Comparison of ENCODE assay signal across 8 cellular contexts in genomic region chr10:104268691-104269645, GRCh38. TPM values are rescaled to one million over a fixed set of nuclear protein-coding genes. Genes with fewer than 3 reads are reported as not detected.
DNase-seq lines count a peak whose midpoint lies in the region; ATAC-seq and TF ChIP-seq lines count a peak whose summit lies in the region.

Gene GSTO2, plus strand, starts transcription at chr10:104269184. Its CDS starts 5,732 bp downstream, at chr10:104274916.

- DNase-seq in GM13977 (ENCODE audit: low spot score) (peak; percentile 99), NCI-H1694 treated with DMSO at 0.1 percent for 48 hours (lab: John Stamatoyannopoulos, UW) (peak; percentile 96), T-helper 2 cell (peak; percentile 95 to 100 (median 99)), astrocyte of the cerebellum (ENCODE audit: low read depth) (peak; percentile 98), hepatic stellate cell (ENCODE audit: low spot score) (peak; percentile 75), vagina (ENCODE audit: extremely low spot score in 2 of 2) (peak; percentile 99 to 100)

- H3K4me1 ChIP-seq in rectal smooth muscle tissue (ENCODE audit: control insufficient read depth, insufficient read depth, low read length) (peaks cover 8% of the 10 kb centered on the region), vagina (peaks cover 12% of the 10 kb centered on the region)

- H3K9ac ChIP-seq in rectal smooth muscle tissue (ENCODE audit: low read length), result peak within 1 kb of the TSS; percentile 68

- no peak for TF ChIP-seq CTCF in GM13977 (IDR thresholded peaks at IDR 0.05; ENCODE audit: extremely low read depth, insufficient read depth, missing control alignments)
- no peak for TF ChIP-seq CTCF in astrocyte of the cerebellum (IDR thresholded peaks at IDR 0.05; ENCODE audit: low read depth, low read length, missing control alignments)
- TF ChIP-seq CTCF in vagina (IDR thresholded peaks at IDR 0.05), result no peak

- intact Hi-C loops in vagina (cut with DNase I), result no loop called here

- no peaks in the 10 kb centered on the region for H3K9me3 ChIP-seq in vagina

- H3K36me3 ChIP-seq in rectal smooth muscle tissue (ENCODE audit: control insufficient read depth, insufficient read depth, low read length) (peaks cover 13% of the 10 kb centered on the region), vagina (peaks cover 0 to 41% of the 10 kb centered on the region in 2 donors)

- peak in 1 of 2 donors; percentile 56 for TF ChIP-seq POLR2A in vagina (IDR thresholded peaks at IDR 0.05)

- ATAC-seq in HG02870 (IDR thresholded peaks at IDR 0.05; ENCODE audit: unreplicated experiment), result peak; percentile 96

- peak within 1 kb of the TSS; percentile 81 for H3K4me3 ChIP-seq in astrocyte of the cerebellum (ENCODE audit: low read depth, low read length)
- peak within 1 kb of the TSS; percentile 89 for H3K4me3 ChIP-seq in rectal smooth muscle tissue (ENCODE audit: low read length)
- H3K4me3 ChIP-seq in vagina, result peak within 1 kb of the TSS; percentile 72 to 86

- H3K27me3 ChIP-seq in rectal smooth muscle tissue (ENCODE audit: control insufficient read depth, insufficient read depth, low read length) (no peaks in the 10 kb centered on the region), vagina (no peaks in the 10 kb centered on the region)

- H3K27ac ChIP-seq in rectal smooth muscle tissue (ENCODE audit: low read depth, low read length) (peak within 1 kb of the TSS; percentile 80), vagina (peak within 1 kb of the TSS; percentile 75)

- in situ Hi-C loops in GM13977 (cut with MboI; ENCODE audit: low pct_unique_long_range_greater_than_20kb, low sequenced_read_pairs, unreplicated experiment) (no loop called here), astrocyte of the cerebellum (cut with HindIII; ENCODE audit: low sequenced_read_pairs) (no loop called here)

RNA-seq across cellular contexts. Expression of gene GSTO2, which starts in this region (rescaled TPM):
- 13.8 TPM for total RNA-seq in vagina

Comparison
In these comparisons a context has a peak if more than half of its experiments do, and no peak if none do; other contexts are left out.
1. Peak in every context shown above with its lines: DNase-seq, ATAC-seq, H3K4me3 ChIP-seq and H3K27ac ChIP-seq.